ENCODE assay signal across 19 cellular contexts in genomic region chr2:33494877-33495641, GRCh38. TPM values are rescaled to one million over a fixed set of nuclear protein-coding genes. Genes with fewer than 3 reads are reported as not detected.
A peak's percentile ranks its signal among the peaks of the same experiment; 100 is the strongest.
DNase-seq lines count a peak whose midpoint lies in the region; ATAC-seq and TF ChIP-seq lines count a peak whose summit lies in the region.
"Had no signal": no experiment of that assay in that cellular context is flagged by ENCODE, and none has a peak within 500 bp of the region (broad histone marks: within the 10 kb centered on the region; RNA-seq: fewer than 3 reads in every experiment).

No MANE protein-coding gene starts in this region.

- BruUV-seq in PC-3 (replicated peaks; lab: Mats Ljungman, UMichigan): no TSS peak

- POLR2A ChIA-PET in PC-3 (lab: Charles Lee; ENCODE audit: unreplicated experiment): interaction anchor here (0.6 kb wide), 1 partner anchor 104 kb away, joined by 10 read pairs; no protein-coding TSS in a partner anchor

- H3K79me1 ChIP-seq in mesenchymal stem cell (replicated peaks; ENCODE audit: low read length, poor library complexity, severe bottlenecking): no peaks in the 10 kb centered on the region

- peak overlapping the region in 1 of 2 experiments; percentile 68 for H3K4ac ChIP-seq in mesenchymal stem cell (ENCODE audit: low read depth in 1 of 2, low read length in 2 of 2)

- H3K79me2 ChIP-seq in PC-3 (ENCODE audit: low read length): no peaks in the 10 kb centered on the region

- ATAC-seq in PC-3: peak; percentile 91
- ATAC-seq: gastroesophageal sphincter, left colon had no signal

- H3F3A ChIP-seq in PC-3 (ENCODE audit: low read length, unreplicated experiment): no peaks in the 10 kb centered on the region

- no peak for DNase-seq in GM06990 (ENCODE audit: extremely low read depth, insufficient read length)
- peak; percentile 77 for DNase-seq in PC-3
- peak; percentile 37 for DNase-seq in mesenchymal stem cell
- DNase-seq in mucosa of gallbladder (ENCODE audit: low spot score): no peak
- DNase-seq in SHP77 treated with DMSO at 0.1 percent for 48 hours (lab: John Stamatoyannopoulos, UW): no peak
- no peak for DNase-seq in esophagus squamous epithelium (lab: John Stamatoyannopoulos, UW)
- no peak for DNase-seq in NCI-H82 treated with DMSO at 0.1 percent for 48 hours (lab: John Stamatoyannopoulos, UW; ENCODE audit: unreplicated experiment)
- DNase-seq: activated CD8-positive, alpha-beta memory T cell treated with anti-CD3 and anti-CD28 coated beads for 24 hours; activated T-cell treated with anti-CD3 and anti-CD28 coated beads, Interleukin-2, amount 50 U/mL, for 72 hours; DND-41; left colon; NCI-H187; NCI-H510A treated with DMSO at 0.1 percent for 48 hours; SHP77; stomach had no signal

- H3K9ac ChIP-seq in PC-3 (ENCODE audit: low read length): peak overlapping the region; percentile 67
- H3K9ac ChIP-seq in mesenchymal stem cell (ENCODE audit: low read length): no peak overlapping the region

- H3K18ac ChIP-seq in mesenchymal stem cell (ENCODE audit: low read depth in 1 of 2, low read length in 2 of 2): peak overlapping the region; percentile 56 to 74

- no peak overlapping the region for H2BK15ac ChIP-seq in mesenchymal stem cell (ENCODE audit: low read depth, poor library complexity, severe bottlenecking)

- CTCF ChIA-PET in PC-3 (lab: Charles Lee): no interaction called here

- H3K27ac ChIP-seq in PC-3 (ENCODE audit: low read length) (peak overlapping the region; percentile 93), mesenchymal stem cell (ENCODE audit: low read length, poor library complexity, severe bottlenecking) (no peak overlapping the region), esophagus squamous epithelium (no peak overlapping the region)
- H3K27ac ChIP-seq: coronary artery, gastroesophageal sphincter, right atrium auricular region had no signal

- H2BK120ac ChIP-seq in mesenchymal stem cell (ENCODE audit: low read depth, low read length): no peak overlapping the region

- H3K27me3 ChIP-seq in GM06990 (replicated peaks; ENCODE audit: control insufficient read depth, insufficient read depth, low read length): no peaks in the 10 kb centered on the region
- H3K27me3 ChIP-seq in PC-3 (ENCODE audit: low read length): no peaks in the 10 kb centered on the region
- H3K27me3 ChIP-seq in mesenchymal stem cell (ENCODE audit: control insufficient read depth in 1 of 2, insufficient read depth in 1 of 2, low read length in 2 of 2): no peaks in the 10 kb centered on the region
- H3K27me3 ChIP-seq in esophagus squamous epithelium: no peaks in the 10 kb centered on the region
- H3K27me3 ChIP-seq: gastroesophageal sphincter, right atrium auricular region, stomach had no signal

- H2AFZ ChIP-seq in PC-3 (ENCODE audit: low read length) (0 out of 2 replicates have a peak overlapping the region, but pooled peaks have one; percentile 36), mesenchymal stem cell (ENCODE audit: low read depth, low read length) (no peak overlapping the region)

- H4K8ac ChIP-seq in mesenchymal stem cell (ENCODE audit: low read length): peak overlapping the region; percentile 79

- peaks cover 29% of the 10 kb centered on the region for H3K4me1 ChIP-seq in PC-3 (ENCODE audit: insufficient read depth, low read length)
- peaks cover 5% of the 10 kb centered on the region for H3K4me1 ChIP-seq in mesenchymal stem cell (ENCODE audit: control insufficient read depth, insufficient read depth, low read depth, low read length)
- peaks cover 0 to 10% (median 3%) of the 10 kb centered on the region in 3 donors for H3K4me1 ChIP-seq in esophagus squamous epithelium

- WGBS in mesenchymal stem cell: 83% methylated on average over 7 of the region's 8 CpGs
- WGBS in esophagus squamous epithelium, 2 donors: 56 to 70% methylated on average over 8 of the region's 8 CpGs

- no peak overlapping the region for H3K23ac ChIP-seq in mesenchymal stem cell (ENCODE audit: low read length in 2 of 2)

- intact Hi-C loops in PC-3 (cut with micrococcal nuclease): loop anchor here (1.0 kb wide), 1 partner anchor 19 kb away; the partner anchor contains the start of gene RASGRP3
- intact Hi-C loops in esophagus squamous epithelium (cut with DNase I): no loop called here

- in situ Hi-C loops in GM18951 (cut with MboI; ENCODE audit: low sequenced_read_pairs, unreplicated experiment): no loop called here

- no peaks in the 10 kb centered on the region for H3K9me2 ChIP-seq in PC-3 (replicated peaks; ENCODE audit: low read length)

- H4K91ac ChIP-seq in mesenchymal stem cell (ENCODE audit: low read length): peak overlapping the region; percentile 76

- H3K14ac ChIP-seq in mesenchymal stem cell (ENCODE audit: low read length in 2 of 2): no peak overlapping the region

- H4K20me1 ChIP-seq in PC-3 (ENCODE audit: low read length): no peaks in the 10 kb centered on the region

- peak overlapping the region; percentile 90 to 95 for H2BK12ac ChIP-seq in mesenchymal stem cell (ENCODE audit: low read length in 2 of 2)

- H3K9me3 ChIP-seq in PC-3 (ENCODE audit: low read length): no peaks in the 10 kb centered on the region
- H3K9me3 ChIP-seq in mesenchymal stem cell (ENCODE audit: control insufficient read depth, low read length): no peaks in the 10 kb centered on the region
- no peaks in the 10 kb centered on the region for H3K9me3 ChIP-seq in esophagus squamous epithelium
- H3K9me3 ChIP-seq: gastroesophageal sphincter, right atrium auricular region, stomach had no signal

- H2BK5ac ChIP-seq in mesenchymal stem cell (ENCODE audit: low read depth, low read length, poor library complexity, severe bottlenecking): no peak overlapping the region

- H3K4me3 ChIP-seq in GM06990 (replicated peaks; ENCODE audit: low read depth, low read length) (peak overlapping the region; percentile 35), PC-3 (ENCODE audit: low read length) (peak overlapping the region; percentile 51), mesenchymal stem cell (ENCODE audit: insufficient read depth in 1 of 2, low read depth in 1 of 2, low read length in 2 of 2) (no peak overlapping the region), esophagus squamous epithelium (no peak overlapping the region)
- H3K4me3 ChIP-seq: coronary artery, gastroesophageal sphincter, right atrium auricular region, stomach had no signal

- TF ChIP-seq POLR2A in GM18951 (IDR thresholded peaks at IDR 0.05; ENCODE audit: extremely low read depth, insufficient read depth, insufficient read length) (peak; percentile 7), esophagus squamous epithelium (IDR thresholded peaks at IDR 0.05) (no peak)

- TF ChIP-seq CTCF in GM06990 (IDR thresholded peaks at IDR 0.05; ENCODE audit: insufficient read depth, low read length, poor library complexity, severe bottlenecking) (no peak), PC-3 (conservative IDR thresholded peaks at IDR 0.05; ENCODE audit: low read depth, low read length) (no peak), esophagus squamous epithelium (IDR thresholded peaks at IDR 0.05) (no peak)

- H2AK5ac ChIP-seq in mesenchymal stem cell (ENCODE audit: low read length, severe bottlenecking): peak overlapping the region; percentile 35

- H3K4me2 ChIP-seq in PC-3 (ENCODE audit: low read length) (peak overlapping the region; percentile 76), mesenchymal stem cell (ENCODE audit: low read length, poor library complexity, severe bottlenecking) (no peak overlapping the region)

- H3K36me3 ChIP-seq in GM06990 (ENCODE audit: control insufficient read depth, insufficient read depth, low read length) (no peaks in the 10 kb centered on the region; the same call in 1 of the 2 replicates), PC-3 (ENCODE audit: low read depth, low read length) (no peaks in the 10 kb centered on the region), mesenchymal stem cell (ENCODE audit: control insufficient read depth in 1 of 2, insufficient read depth in 2 of 2, low read depth in 1 of 2, low read length in 2 of 2) (no peaks in the 10 kb centered on the region), esophagus squamous epithelium (no peaks in the 10 kb centered on the region)
- H3K36me3 ChIP-seq: gastroesophageal sphincter, right atrium auricular region, stomach had no signal

RNA-seq across cellular contexts. Expression of gene RASGRP3, which starts 18.6 kb away (rescaled TPM):
- total RNA-seq in PC-3 (2014; rRNA removed): 0.15 and 0.52 TPM in 2 replicates
- polyA plus RNA-seq in mesenchymal stem cell (2013, experiment 1 of 2): 31.4 TPM
- 29.3 TPM for polyA plus RNA-seq in mesenchymal stem cell (2013, experiment 2 of 2)
- 7.4 TPM for total RNA-seq in mucosa of gallbladder
- total RNA-seq in esophagus squamous epithelium: 10 to 100 TPM in 1 of 4 donors, 1 to 10 TPM in 2, under 1 TPM in 1; 0.53 to 10.2 (median 5.3) TPM

Comparison
In these comparisons a context has a peak if more than half of its experiments do, and no peak if none do; other contexts are left out.
1. DNase-seq: peak in PC-3 (single experiment) and mesenchymal stem cell (single experiment); none in GM06990 (single experiment), mucosa of gallbladder (single experiment), SHP77 treated with DMSO at 0.1 percent for 48 hours (single experiment), esophagus squamous epithelium (single experiment) and NCI-H82 treated with DMSO at 0.1 percent for 48 hours (single experiment).
2. H3K4me3 ChIP-seq: peak in GM06990 (single experiment) and PC-3 (single experiment); none in mesenchymal stem cell (0 of 2) and esophagus squamous epithelium (0 of 4).